In genomic region chr14:22520786-22521185, GRCh38 we compare ENCODE assay signal across 13 cellular contexts.
A peak's percentile ranks its signal among the peaks of the same experiment; 100 is the strongest.
DNase-seq lines count a peak whose midpoint lies in the region; ATAC-seq, FAIRE-seq and TF ChIP-seq lines count a peak whose summit lies in the region.
"Had no signal": no experiment of that assay in that cellular context is flagged by ENCODE, and none has a peak within 500 bp of the region (broad histone marks: within the 10 kb centered on the region; RNA-seq: fewer than 3 reads in every experiment).

No MANE protein-coding gene starts in this region.

- H3K4me1 ChIP-seq in SJSA1 (replicated peaks) = peaks cover 43% of the 10 kb centered on the region
- H3K4me1 ChIP-seq in endothelial cell of umbilical vein (ENCODE audit: control insufficient read depth, extremely low read depth, insufficient read depth, low read length) = peaks cover 9% of the 10 kb centered on the region
- H3K4me1 ChIP-seq in stomach = peaks cover 22 to 71% (median 50%) of the 10 kb centered on the region in 4 donors

- H3K9me3 ChIP-seq in SJSA1 (replicated peaks) = no peaks in the 10 kb centered on the region
- H3K9me3 ChIP-seq in endothelial cell of umbilical vein (replicated peaks; ENCODE audit: control insufficient read depth, insufficient read depth, low read length) = no peaks in the 10 kb centered on the region
- H3K9me3 ChIP-seq in stomach = no peaks in the 10 kb centered on the region

- H3K36me3 ChIP-seq in SJSA1 (peaks cover 5% of the 10 kb centered on the region; the same call in 1 of the 2 replicates), endothelial cell of umbilical vein (ENCODE audit: control insufficient read depth in 2 of 2, extremely low read depth in 1 of 2, insufficient read depth in 2 of 2, low read length in 2 of 2) (no peaks in the 10 kb centered on the region), stomach (no peaks in the 10 kb centered on the region)

- TF ChIP-seq EP300 in stomach (IDR thresholded peaks at IDR 0.05) = no peak

- peaks cover 82% of the 10 kb centered on the region for H3K36me3 Mint-ChIP-seq in activated T-cell treated with anti-CD3 and anti-CD28 coated beads, Interleukin-2, amount 50 U/mL, for 4 hours (ENCODE audit: insufficient read depth)
- H3K36me3 Mint-ChIP-seq: brain had no signal

- peak overlapping the region; percentile 83 for H3K4me3 Mint-ChIP-seq in activated T-cell treated with anti-CD3 and anti-CD28 coated beads, Interleukin-2, amount 50 U/mL, for 4 hours
- H3K4me3 Mint-ChIP-seq: brain had no signal

- WGBS in stomach, 5 donors = 65 to 79% (median 69%) methylated on average over 5 of the region's 5 CpGs

- CTCF ChIA-PET in endothelial cell of umbilical vein (lab: Charles Lee) = interaction anchor here (0.8 kb wide), 1 partner anchor 16 kb away, joined by 3 read pairs; no protein-coding TSS in a partner anchor

- no peaks in the 10 kb centered on the region for H3K27me3 ChIP-seq in SJSA1 (replicated peaks)
- H3K27me3 ChIP-seq in endothelial cell of umbilical vein (ENCODE audit: control insufficient read depth in 2 of 2, insufficient read depth in 2 of 2, low read length in 2 of 2) = peaks cover 0 to 1% of the 10 kb centered on the region in 2 experiments
- H3K27me3 ChIP-seq in stomach = no peaks in the 10 kb centered on the region

- peak overlapping the region; percentile 60 for H2AFZ ChIP-seq in endothelial cell of umbilical vein (ENCODE audit: low read depth, low read length)

- H3K4me1 Mint-ChIP-seq in activated T-cell treated with anti-CD3 and anti-CD28 coated beads, Interleukin-2, amount 50 U/mL, for 4 hours (ENCODE audit: low read depth) = peaks cover 94% of the 10 kb centered on the region

- H3K9me3 Mint-ChIP-seq in activated T-cell treated with anti-CD3 and anti-CD28 coated beads, Interleukin-2, amount 50 U/mL, for 4 hours = no peaks in the 10 kb centered on the region
- H3K9me3 Mint-ChIP-seq: brain had no signal

- intact Hi-C loops in endothelial cell of umbilical vein (cut with micrococcal nuclease) (no loop called here), stomach (cut with DNase I; ENCODE audit: low total_unique reads) (no loop called here), cardiac septum (cut with DNase I) (no loop called here)

- no peaks in the 10 kb centered on the region for H4K20me1 ChIP-seq in endothelial cell of umbilical vein (replicated peaks; ENCODE audit: control insufficient read depth, extremely low read depth, insufficient read depth, low read length)

- H3K79me2 ChIP-seq in endothelial cell of umbilical vein (ENCODE audit: control insufficient read depth, insufficient read depth, low read length) = no peaks in the 10 kb centered on the region

- TF ChIP-seq CTCF in endothelial cell of umbilical vein (IDR thresholded peaks at IDR 0.05; ENCODE audit: extremely low read depth in 1 of 2, insufficient read depth in 1 of 2, low read depth in 1 of 2, low read length in 2 of 2) = no peak
- no peak for TF ChIP-seq CTCF in stomach (IDR thresholded peaks at IDR 0.05)

- ATAC-seq in activated T-cell treated with anti-CD3 and anti-CD28 coated beads, Interleukin-2, amount 50 U/mL, for 4 hours = no peak
- ATAC-seq: esophagus mucosa, Right ventricle myocardium inferior had no signal

- H3K9ac ChIP-seq in endothelial cell of umbilical vein (replicated peaks; ENCODE audit: extremely low read depth, insufficient read depth, low read length) = no peak overlapping the region

- H3K4me2 ChIP-seq in endothelial cell of umbilical vein (ENCODE audit: insufficient read depth, low read length) = no peak overlapping the region

- POLR2A ChIA-PET in endothelial cell of umbilical vein (lab: Charles Lee) = no interaction called here

- dilution Hi-C loops in endothelial cell of umbilical vein (cut with MboI; ENCODE audit: extremely low pct_ligation_motif_present, low sequenced_read_pairs) = no loop called here

- peak overlapping the region; percentile 31 for H3K4me3 ChIP-seq in SJSA1
- H3K4me3 ChIP-seq in endothelial cell of umbilical vein (replicated peaks in 1 of 3; ENCODE audit: insufficient read depth in 1 of 3, low read depth in 1 of 3, low read length in 3 of 3) = no peak overlapping the region
- H3K4me3 ChIP-seq in stomach = no peak overlapping the region

- no peak for DNase-seq in activated T-cell treated with anti-CD3 and anti-CD28 coated beads, Interleukin-2, amount 50 U/mL, for 4 hours
- no peak for DNase-seq in activated T-cell treated with anti-CD3 and anti-CD28 coated beads, Interleukin-2, amount 50 U/mL, for 48 hours
- DNase-seq in SJSA1 (ENCODE audit: low read depth in 1 of 2, low spot score in 2 of 2) (peak in 1 of 2 experiments; percentile 18), endothelial cell of umbilical vein (ENCODE audit: low read depth, low spot score) (no peak), stomach (no peak), Ammon's horn (ENCODE audit: low spot score) (no peak), cardiac septum (ENCODE audit: low spot score) (no peak)
- DNase-seq in stimulated activated CD4-positive, alpha-beta T cell treated with anti-CD3 and anti-CD28 coated beads, Interleukin-1b, Interleukin-23, amount 100 ng/mL, for 48 hours = no peak
- DNase-seq: activated CD4-positive, alpha-beta T cell treated with anti-CD3 and anti-CD28 coated beads for 1 hour; NCI-H2171 treated with DMSO at 0.1 percent for 48 hours had no signal

- no peak for FAIRE-seq in endothelial cell of umbilical vein (lab: Jason Lieb, UNC)

- no peaks in the 10 kb centered on the region for H3K9me1 ChIP-seq in endothelial cell of umbilical vein (replicated peaks; ENCODE audit: control insufficient read depth, extremely low read depth, insufficient read depth, low read length)

- H3K27ac ChIP-seq in SJSA1 (peak overlapping the region; percentile 68), endothelial cell of umbilical vein (ENCODE audit: insufficient read depth, low read depth, low read length) (no peak overlapping the region), stomach (peak overlapping the region; percentile 30 to 74 (median 63))

- TF ChIP-seq POLR2A in endothelial cell of umbilical vein (IDR thresholded peaks at IDR 0.05; ENCODE audit: low read depth, low read length) (no peak), stomach (IDR thresholded peaks at IDR 0.05) (no peak)

- BruUV-seq in endothelial cell of umbilical vein (replicated peaks; lab: Mats Ljungman, UMichigan) = no TSS peak

- H3K27me3 Mint-ChIP-seq in activated T-cell treated with anti-CD3 and anti-CD28 coated beads, Interleukin-2, amount 50 U/mL, for 4 hours (ENCODE audit: low read depth) = no peaks in the 10 kb centered on the region
- H3K27me3 Mint-ChIP-seq: brain had no signal

TF ChIP-seq in endothelial cell of umbilical vein, 7 proteins besides CTCF, POLR2A, EP300 and RAD21:
- TF ChIP-seq JUN (IDR thresholded peaks at IDR 0.05; ENCODE audit: borderline replicate concordance, insufficient read depth, insufficient read length, low read depth) (no peak), MYC (IDR thresholded peaks at IDR 0.05; ENCODE audit: low read depth, low read length) (no peak), EZH2 (IDR thresholded peaks at IDR 0.05; ENCODE audit: borderline replicate concordance, low read depth, low read length, severe bottlenecking) (no peak), MAX (IDR thresholded peaks at IDR 0.05; ENCODE audit: insufficient read depth, insufficient read length) (no peak), FOS (IDR thresholded peaks at IDR 0.05; ENCODE audit: borderline replicate concordance, insufficient read depth, low read length) (no peak), POLR2AphosphoS5 (IDR thresholded peaks at IDR 0.05; ENCODE audit: insufficient read depth, low read depth, low read length) (no peak), GATA2 (IDR thresholded peaks at IDR 0.05; ENCODE audit: insufficient read depth, insufficient read length, low read depth, low read length) (no peak)
